ENCODE assay signal across 8 cellular contexts in genomic region chr20:36359668-36360406, GRCh38.
"Had no signal": no experiment of that assay in that cellular context is flagged by ENCODE, and none has a peak within 500 bp of the region (broad histone marks: within the 10 kb centered on the region; RNA-seq: fewer than 3 reads in every experiment).

No MANE protein-coding gene starts in this region.

- H3K27ac Mint-ChIP-seq: IgD-negative memory B cell had no signal

- H3K4me3 Mint-ChIP-seq: IgD-negative memory B cell had no signal

- H3K36me3 Mint-ChIP-seq: IgD-negative memory B cell had no signal

- H3K4me3 ChIP-seq: GM23248 had no signal

- H3K27ac ChIP-seq: GM23248 had no signal

- FAIRE-seq: H54, HTR-8/SVneo had no signal

- H3K9ac ChIP-seq: GM23248 had no signal

- DNase-seq: GM23248, GOT3, H9, HCEC 1CT, KG1 had no signal

- H3K9me3 Mint-ChIP-seq: H9 had no signal

- H2AFZ ChIP-seq: GM23248 had no signal
